Comparison of ENCODE assay signal across 20 cellular contexts in the genomic region with DNA sequence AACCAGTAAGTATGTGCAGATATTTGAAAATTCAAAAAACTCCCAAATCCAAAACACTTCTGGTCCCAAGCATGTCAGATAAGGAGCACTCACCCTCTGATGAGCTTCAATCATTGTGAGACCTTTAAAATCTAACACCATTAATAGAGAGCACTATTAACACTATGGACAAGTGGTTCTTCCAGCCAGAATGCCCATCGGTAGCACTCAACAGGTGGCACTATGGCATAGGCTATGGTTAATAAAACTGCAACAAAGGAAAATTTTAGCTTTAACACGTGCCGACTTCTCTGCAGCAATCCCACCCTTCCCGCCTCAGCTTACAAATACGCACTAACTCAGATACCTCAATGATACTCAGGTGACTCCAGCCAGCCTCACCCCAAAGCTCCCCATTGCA.
"Had no signal": no experiment of that assay in that cellular context is flagged by ENCODE, and none has a peak within 500 bp of the region (broad histone marks: within the 10 kb centered on the region; RNA-seq: fewer than 3 reads in every experiment).

No MANE protein-coding gene starts in this region.

- DNase-seq: activated CD4-positive, alpha-beta memory T cell treated with anti-CD3 and anti-CD28 coated beads for 36 hours; activated CD4-positive, alpha-beta T cell treated with anti-CD3 and anti-CD28 coated beads for 36 hours; activated CD8-positive, alpha-beta memory T cell treated with anti-CD3 and anti-CD28 coated beads, Interleukin-2, amount 10 ng/mL, durations not matched to agents 7 days and 5 days; activated naive CD4-positive, alpha-beta T cell treated with anti-CD3 and anti-CD28 coated beads, Interleukin-2, amount 10 ng/mL, durations not matched to agents 7 days and 5 days; activated T-cell treated with anti-CD3 and anti-CD28 coated beads, Interleukin-2, amount 50 U/mL, for 1 hour; cortex of kidney; effector CD4-positive, alpha-beta T cell; gastrocnemius medialis; heart right ventricle; left cardiac atrium; lower lobe of right lung; midbrain; T-helper 1 cell; T1000 had no signal

- H2AFZ ChIP-seq: parathyroid adenoma had no signal

- H3K79me2 ChIP-seq: parathyroid adenoma had no signal

- H3K9me3 Mint-ChIP-seq: activated CD4-positive, alpha-beta memory T cell treated with anti-CD3 and anti-CD28 coated beads for 36 hours; activated naive CD4-positive, alpha-beta T cell treated with anti-CD3 and anti-CD28 coated beads, Interleukin-2, amount 10 ng/mL, durations not matched to agents 7 days and 5 days; activated T-helper 2 cell treated with anti-CD3 and anti-CD28 coated beads, Interferon-gamma antibody, Interleukin-2, Interleukin-4, amounts not matched to agents 10 μg/mL and 5 μg/mL and 100 μg/mL, durations not matched to agents 14 hours and 24 hours and 36 hours; stimulated activated effector memory CD8-positive, alpha-beta T cell treated with anti-CD3 and anti-CD28 coated beads, Interleukin-12 subunit alpha, Interleukin-12 subunit beta, amount 100 ng/mL, for 72 hours had no signal

- H3K27me3 ChIP-seq: gastrocnemius medialis, heart right ventricle, tibial nerve, vagina had no signal

- H3K4me3 Mint-ChIP-seq: activated CD4-positive, alpha-beta memory T cell treated with anti-CD3 and anti-CD28 coated beads for 36 hours; activated CD4-positive, alpha-beta T cell treated with anti-CD3 and anti-CD28 coated beads for 36 hours; activated CD8-positive, alpha-beta memory T cell treated with anti-CD3 and anti-CD28 coated beads, Interleukin-2, amount 10 ng/mL, durations not matched to agents 7 days and 5 days; activated naive CD4-positive, alpha-beta T cell treated with anti-CD3 and anti-CD28 coated beads, Interleukin-2, amount 10 ng/mL, durations not matched to agents 7 days and 5 days; stimulated activated effector memory CD8-positive, alpha-beta T cell treated with anti-CD3 and anti-CD28 coated beads, Interleukin-12 subunit alpha, Interleukin-12 subunit beta, amount 100 ng/mL, for 72 hours had no signal

- H3K27ac Mint-ChIP-seq: activated CD4-positive, alpha-beta memory T cell treated with anti-CD3 and anti-CD28 coated beads for 36 hours; activated CD4-positive, alpha-beta T cell treated with anti-CD3 and anti-CD28 coated beads for 36 hours; activated CD8-positive, alpha-beta memory T cell treated with anti-CD3 and anti-CD28 coated beads, Interleukin-2, amount 10 ng/mL, durations not matched to agents 7 days and 5 days; activated naive CD4-positive, alpha-beta T cell treated with anti-CD3 and anti-CD28 coated beads, Interleukin-2, amount 10 ng/mL, durations not matched to agents 7 days and 5 days; activated T-helper 2 cell treated with anti-CD3 and anti-CD28 coated beads, Interferon-gamma antibody, Interleukin-2, Interleukin-4, amounts not matched to agents 10 μg/mL and 5 μg/mL and 100 μg/mL, durations not matched to agents 14 hours and 24 hours and 36 hours; stimulated activated effector memory CD8-positive, alpha-beta T cell treated with anti-CD3 and anti-CD28 coated beads, Interleukin-12 subunit alpha, Interleukin-12 subunit beta, amount 100 ng/mL, for 72 hours had no signal

- H3K27ac ChIP-seq: gastrocnemius medialis, heart right ventricle, lower lobe of right lung, parathyroid adenoma, tibial nerve, vagina had no signal

- H3K9ac ChIP-seq: parathyroid adenoma had no signal

- H3K4me3 ChIP-seq: gastrocnemius medialis, heart right ventricle, lower lobe of right lung, tibial nerve, vagina had no signal

- H3K4me1 ChIP-seq: parathyroid adenoma had no signal

- FAIRE-seq: endothelial cell of umbilical vein had no signal

- H3K36me3 Mint-ChIP-seq: activated CD4-positive, alpha-beta memory T cell treated with anti-CD3 and anti-CD28 coated beads for 36 hours; activated CD8-positive, alpha-beta memory T cell treated with anti-CD3 and anti-CD28 coated beads, Interleukin-2, amount 10 ng/mL, durations not matched to agents 7 days and 5 days; activated naive CD4-positive, alpha-beta T cell treated with anti-CD3 and anti-CD28 coated beads, Interleukin-2, amount 10 ng/mL, durations not matched to agents 7 days and 5 days; stimulated activated effector memory CD8-positive, alpha-beta T cell treated with anti-CD3 and anti-CD28 coated beads, Interleukin-12 subunit alpha, Interleukin-12 subunit beta, amount 100 ng/mL, for 72 hours had no signal

- H3K9me3 ChIP-seq: gastrocnemius medialis, heart right ventricle, lower lobe of right lung, tibial nerve, vagina had no signal

- H3K36me3 ChIP-seq: gastrocnemius medialis, lower lobe of right lung, vagina had no signal

- H3K4me1 Mint-ChIP-seq: activated CD4-positive, alpha-beta T cell treated with anti-CD3 and anti-CD28 coated beads for 36 hours; activated CD8-positive, alpha-beta memory T cell treated with anti-CD3 and anti-CD28 coated beads, Interleukin-2, amount 10 ng/mL, durations not matched to agents 7 days and 5 days; activated naive CD4-positive, alpha-beta T cell treated with anti-CD3 and anti-CD28 coated beads, Interleukin-2, amount 10 ng/mL, durations not matched to agents 7 days and 5 days; stimulated activated effector memory CD8-positive, alpha-beta T cell treated with anti-CD3 and anti-CD28 coated beads, Interleukin-12 subunit alpha, Interleukin-12 subunit beta, amount 100 ng/mL, for 72 hours had no signal
